ENCODE assay signal across 10 cellular contexts in genomic region chr10:12635127-12635541, GRCh38.
DNase-seq lines count a peak whose midpoint lies in the region; ATAC-seq and TF ChIP-seq lines count a peak whose summit lies in the region.
"Had no signal": no experiment of that assay in that cellular context is flagged by ENCODE, and none has a peak within 500 bp of the region (broad histone marks: within the 10 kb centered on the region; RNA-seq: fewer than 3 reads in every experiment).

No MANE protein-coding gene starts in this region.

- no peak for TF ChIP-seq CTCF in VCaP (conservative IDR thresholded peaks at IDR 0.05)
- no peak for TF ChIP-seq CTCF in brain (conservative IDR thresholded peaks at IDR 0.05)

- H3K36me3 Mint-ChIP-seq in brain: peaks cover 4% of the 10 kb centered on the region
- H3K36me3 Mint-ChIP-seq: neural progenitor cell had no signal

- H3K9me3 Mint-ChIP-seq in brain: peaks cover 0 to 1% (median 0%) of the 10 kb centered on the region in 5 experiments
- H3K9me3 Mint-ChIP-seq: neural progenitor cell had no signal

- peak overlapping the region in 4 of 5 experiments; percentile 4 to 53 (median 28) for H3K27ac Mint-ChIP-seq in brain
- H3K27ac Mint-ChIP-seq: neural progenitor cell had no signal

- intact Hi-C loops in left colon (cut with DNase I, micrococcal nuclease): no loop called here

- ATAC-seq in HG03571 (IDR thresholded peaks at IDR 0.05; ENCODE audit: unreplicated experiment) (no peak), left colon (no peak), GM18858 (IDR thresholded peaks at IDR 0.05; ENCODE audit: unreplicated experiment) (no peak)

- no peak overlapping the region for H3K4me3 Mint-ChIP-seq in brain
- H3K4me3 Mint-ChIP-seq: neural progenitor cell had no signal

- in situ Hi-C loops in GM18951 (cut with MboI; ENCODE audit: low sequenced_read_pairs, unreplicated experiment): no loop called here

- H3K27ac ChIP-seq in VCaP: peak overlapping the region; percentile 6; the same call in 1 of the 2 replicates
- H3K27ac ChIP-seq: neural progenitor cell had no signal

- DNase-seq in stimulated activated CD4-positive, alpha-beta T cell treated with anti-CD3 and anti-CD28 coated beads, Interleukin-2, amount 100 ng/mL, for 24 hours: peak; percentile 30 to 32
- DNase-seq in activated gamma-delta T cell (lab: John Stamatoyannopoulos, UW): no peak
- no peak for DNase-seq in left colon
- DNase-seq: KG1 had no signal

- H3K4me1 Mint-ChIP-seq in brain: peaks cover 70% of the 10 kb centered on the region

- H3K27me3 Mint-ChIP-seq in brain: peaks cover 2% of the 10 kb centered on the region

- TF ChIP-seq POLR2A in GM18951 (IDR thresholded peaks at IDR 0.05; ENCODE audit: extremely low read depth, insufficient read depth, insufficient read length): peak; percentile 22

Comparison
In these comparisons a context has a peak if more than half of its experiments do, and no peak if none do; other contexts are left out.
1. DNase-seq: peak in stimulated activated CD4-positive, alpha-beta T cell treated with anti-CD3 and anti-CD28 coated beads, Interleukin-2, amount 100 ng/mL, for 24 hours (2 of 2); none in activated gamma-delta T cell (single experiment) and left colon (0 of 2).